ENCODE assay signal across 8 cellular contexts in genomic region chr3:40458473-40458872, GRCh38. TPM values are rescaled to one million over a fixed set of nuclear protein-coding genes. Genes with fewer than 3 reads are reported as not detected.
DNase-seq lines count a peak whose midpoint lies in the region; ATAC-seq and TF ChIP-seq lines count a peak whose summit lies in the region.

No MANE protein-coding gene starts in this region.

- peaks cover 23% of the 10 kb centered on the region for H3K4me1 Mint-ChIP-seq in T-helper 1 cell treated with Interleukin-12 subunit alpha and Interleukin-12 subunit beta and Interleukin-4 antibody, amounts not matched to agents 30 μg/mL and 1 μg/mL, for 36 hours (ENCODE audit: low read depth)
- H3K4me1 Mint-ChIP-seq in WTC11, result peaks cover 16% of the 10 kb centered on the region

- H3K9me3 ChIP-seq in spleen, result no peaks in the 10 kb centered on the region

- no peaks in the 10 kb centered on the region for H3K9me3 Mint-ChIP-seq in T-helper 1 cell treated with Interleukin-12 subunit alpha and Interleukin-12 subunit beta and Interleukin-4 antibody, amounts not matched to agents 30 μg/mL and 1 μg/mL, for 36 hours
- no peaks in the 10 kb centered on the region for H3K9me3 Mint-ChIP-seq in WTC11

- TF ChIP-seq CTCF in WTC11 (IDR thresholded peaks at IDR 0.05), result no peak
- TF ChIP-seq CTCF in foreskin keratinocyte (conservative IDR thresholded peaks at IDR 0.05), result no peak
- TF ChIP-seq CTCF in spleen (IDR thresholded peaks at IDR 0.05 in 8 of 11, conservative IDR thresholded peaks at IDR 0.05 in 3 of 11), result no peak

- peaks cover 2 to 54% (median 53%) of the 10 kb centered on the region in 6 donors for H3K36me3 ChIP-seq in spleen

- DNase-seq in T-helper 1 cell (no peak), WTC11 (ENCODE audit: low spot score) (no peak), foreskin keratinocyte (no peak), spleen (no peak), EL (no peak)

- H3K4me3 Mint-ChIP-seq in T-helper 1 cell treated with Interleukin-12 subunit alpha and Interleukin-12 subunit beta and Interleukin-4 antibody, amounts not matched to agents 30 μg/mL and 1 μg/mL, for 36 hours, result peak overlapping the region; percentile 88
- H3K4me3 Mint-ChIP-seq in WTC11, result peak overlapping the region; percentile 96

- H3K27ac Mint-ChIP-seq in T-helper 1 cell treated with Interleukin-12 subunit alpha and Interleukin-12 subunit beta and Interleukin-4 antibody, amounts not matched to agents 30 μg/mL and 1 μg/mL, for 36 hours, result peak overlapping the region; percentile 92
- peak overlapping the region; percentile 97 for H3K27ac Mint-ChIP-seq in WTC11

- H3K4me1 ChIP-seq in foreskin keratinocyte (peaks cover 11% of the 10 kb centered on the region), spleen (peaks cover 18 to 63% (median 39%) of the 10 kb centered on the region in 6 donors)

- H3K27ac ChIP-seq in foreskin keratinocyte (peak overlapping the region; percentile 90), spleen (peak overlapping the region in 4 of 8 donors; percentile 90 to 92 (median 90))

- 81 to 88% (median 87%) methylated on average over 4 of the region's 4 CpGs for WGBS in spleen, 5 donors

- peaks cover 40% of the 10 kb centered on the region for H3K36me3 Mint-ChIP-seq in T-helper 1 cell treated with Interleukin-12 subunit alpha and Interleukin-12 subunit beta and Interleukin-4 antibody, amounts not matched to agents 30 μg/mL and 1 μg/mL, for 36 hours (ENCODE audit: low read depth)
- peaks cover 49% of the 10 kb centered on the region for H3K36me3 Mint-ChIP-seq in WTC11

- no peak for ATAC-seq in WTC11
- ATAC-seq in foreskin keratinocyte, result no peak
- ATAC-seq in HG03432 (IDR thresholded peaks at IDR 0.05; ENCODE audit: unreplicated experiment), result no peak
- no peak for ATAC-seq in HG03175 (IDR thresholded peaks at IDR 0.05; ENCODE audit: unreplicated experiment)

- no peaks in the 10 kb centered on the region for H3K27me3 Mint-ChIP-seq in T-helper 1 cell treated with Interleukin-12 subunit alpha and Interleukin-12 subunit beta and Interleukin-4 antibody, amounts not matched to agents 30 μg/mL and 1 μg/mL, for 36 hours (ENCODE audit: low read depth)
- H3K27me3 Mint-ChIP-seq in WTC11 (ENCODE audit: low read depth), result no peaks in the 10 kb centered on the region

- CTCF ChIA-PET in WTC11 (lab: Charles Lee), result interaction anchor here (1.1 to 1.4 kb wide), 2 partner anchors 47 to 150 kb away, joined by 3 read pairs; partner anchors contain the start of gene ZNF620

- H3K4me3 ChIP-seq in spleen, result peak overlapping the region in 6 of 8 donors; percentile 66 to 98 (median 84)

- no peak for TF ChIP-seq POLR2A in spleen (IDR thresholded peaks at IDR 0.05)

- H3K27me3 ChIP-seq in foreskin keratinocyte, result no peaks in the 10 kb centered on the region
- H3K27me3 ChIP-seq in spleen (replicated peaks in 1 of 7), result no peaks in the 10 kb centered on the region

- intact Hi-C loops in spleen (cut with DNase I; ENCODE audit: low total_unique reads), result loop anchor here (10.0 kb wide), 2 partner anchors 66 to 144 kb away; partner anchors contain the start of gene ZNF621

- POLR2A ChIA-PET in WTC11 (lab: Charles Lee), result no interaction called here

TF ChIP-seq in WTC11, 78 proteins besides CTCF, POLR2A, EP300 and RAD21 (continues in another document):
- TF ChIP-seq TP53 (CRISPR knock-in tag; IDR thresholded peaks at IDR 0.05), result no peak
- no peak for TF ChIP-seq E2F5 (CRISPR knock-in tag; IDR thresholded peaks at IDR 0.05)
- no peak for TF ChIP-seq MXD4 (CRISPR knock-in tag; IDR thresholded peaks at IDR 0.05; ENCODE audit: borderline replicate concordance)
- TF ChIP-seq MLX (CRISPR knock-in tag; IDR thresholded peaks at IDR 0.05), result no peak
- TF ChIP-seq SOX15 (CRISPR knock-in tag; IDR thresholded peaks at IDR 0.05), result no peak
- TF ChIP-seq ZNF138 (CRISPR knock-in tag; conservative IDR thresholded peaks at IDR 0.05), result no peak
- TF ChIP-seq OVOL2 (CRISPR knock-in tag; IDR thresholded peaks at IDR 0.05; ENCODE audit: borderline replicate concordance), result no peak
- no peak for TF ChIP-seq ZNF281 (CRISPR knock-in tag; IDR thresholded peaks at IDR 0.05)
- TF ChIP-seq E2F1 (CRISPR knock-in tag; IDR thresholded peaks at IDR 0.05), result no peak
- TF ChIP-seq NFE2L1 (CRISPR knock-in tag; IDR thresholded peaks at IDR 0.05), result no peak
- TF ChIP-seq ZBTB43 (CRISPR knock-in tag; IDR thresholded peaks at IDR 0.05), result no peak
- TF ChIP-seq ZBTB21 (CRISPR knock-in tag; IDR thresholded peaks at IDR 0.05; ENCODE audit: borderline replicate concordance), result no peak
- no peak for TF ChIP-seq ZNF671 (CRISPR knock-in tag; IDR thresholded peaks at IDR 0.05)
- TF ChIP-seq ETV6 (CRISPR knock-in tag; IDR thresholded peaks at IDR 0.05), result no peak
- no peak for TF ChIP-seq ZMAT4 (CRISPR knock-in tag; IDR thresholded peaks at IDR 0.05)

RNA-seq across cellular contexts. Expression of gene RPL14, which starts 1.3 kb away (rescaled TPM):
- total RNA-seq in WTC11 (2021) (2,759 to 2,816 TPM (median 2,760 TPM) in 3 replicates), foreskin keratinocyte (926 and 984 TPM in 2 replicates), spleen (1,000 to 10,000 TPM in 4 of 7 donors, 100 to 1,000 TPM in 3; 292 to 1,528 (median 1,249) TPM)
- polyA plus RNA-seq in foreskin keratinocyte (1,179 and 1,288 TPM in 2 replicates), spleen (1,000 to 10,000 TPM; 1,406 to 2,856 (median 2,495) TPM)

RNA-seq across cellular contexts. Expression of gene ZNF619, which starts 18.4 kb away (rescaled TPM):
- total RNA-seq in WTC11 (2021), result 7.2 to 11.2 TPM (median 9.7 TPM) in 3 replicates
- 5.2 and 6.2 TPM in 2 replicates for total RNA-seq in foreskin keratinocyte
- polyA plus RNA-seq in foreskin keratinocyte, result 1.1 and 1.3 TPM in 2 replicates
- total RNA-seq in spleen, result 10 to 100 TPM in 6 of 7 donors, 1 to 10 TPM in 1; 8.5 to 20.3 (median 12.8) TPM
- polyA plus RNA-seq in spleen, result 1 to 10 TPM in 2 of 3 donors, under 1 TPM in 1; 0.89 to 2.4 (median 1.0) TPM

RNA-seq across cellular contexts. Expression of gene ZNF620, which starts 47.4 kb away (rescaled TPM):
- total RNA-seq in WTC11 (2021), result 15.6 to 19.8 TPM (median 17.2 TPM) in 3 replicates
- total RNA-seq in foreskin keratinocyte, result 1.1 and 1.3 TPM in 2 replicates
- polyA plus RNA-seq in foreskin keratinocyte, result 0.34 and 0.40 TPM in 2 replicates
- total RNA-seq in spleen, result 1 to 10 TPM; 1.8 to 7.4 (median 5.9) TPM
- 1 to 10 TPM; 1.2 to 2.4 (median 1.9) TPM for polyA plus RNA-seq in spleen
